ENCODE assay signal across 8 cellular contexts in the genomic region with DNA sequence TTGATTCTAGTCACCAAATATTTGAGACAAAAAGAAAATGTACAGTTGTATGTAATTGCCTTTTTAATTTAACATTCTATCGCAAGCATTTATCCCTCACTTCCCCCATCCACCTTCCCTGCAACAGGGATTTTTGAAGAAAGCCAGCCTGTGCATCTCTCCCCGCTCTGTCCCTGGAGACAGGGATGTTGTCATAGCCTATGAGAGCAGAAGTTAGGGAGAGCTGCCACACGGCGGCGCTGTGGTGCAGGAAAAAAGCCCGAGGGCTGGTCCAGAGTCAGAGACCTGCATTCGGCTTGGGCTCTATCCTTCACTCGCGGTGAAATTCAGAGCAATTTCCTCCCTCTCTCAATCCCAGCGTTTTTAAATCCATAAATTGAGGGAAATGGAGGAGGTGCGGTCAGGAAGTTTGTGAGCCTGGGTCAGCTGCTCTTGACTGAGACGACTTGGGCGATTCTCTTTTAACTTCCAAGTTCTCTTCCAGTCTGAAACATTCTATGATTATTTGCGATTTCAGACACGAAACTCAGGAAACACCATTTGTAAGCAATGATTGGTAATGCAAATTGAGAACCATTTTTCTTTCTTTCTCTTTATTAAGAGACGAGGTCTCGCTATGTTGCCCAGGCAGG. TPM values are rescaled to one million over a fixed set of nuclear protein-coding genes. Genes with fewer than 3 reads are reported as not detected.
A peak's percentile ranks its signal among the peaks of the same experiment; 100 is the strongest.
DNase-seq lines count a peak whose midpoint lies in the region; ATAC-seq and TF ChIP-seq lines count a peak whose summit lies in the region.

No MANE protein-coding gene starts in this region.

- intact Hi-C loops in left colon (cut with DNase I, micrococcal nuclease): loop anchor here (5.0 to 10.0 kb wide), 2 partner anchors 155 to 277 kb away; no protein-coding TSS in a partner anchor

- ATAC-seq in GM18867 (IDR thresholded peaks at IDR 0.05; ENCODE audit: unreplicated experiment) (peak; percentile 89), HG03159 (IDR thresholded peaks at IDR 0.05; ENCODE audit: unreplicated experiment) (peak; percentile 87), left colon (peak; percentile 79)

- DNase-seq in AG09309 (ENCODE audit: low read depth): no peak
- peak; percentile 66 for DNase-seq in NCI-H345 (lab: John Stamatoyannopoulos, UW)
- peak; percentile 87 to 89 for DNase-seq in activated CD4-positive, alpha-beta T cell treated with anti-CD3 and anti-CD28 coated beads for 24 hours (ENCODE audit: low read depth in 2 of 2)
- peak; percentile 93 for DNase-seq in cerebellar cortex (ENCODE audit: low spot score)
- peak; percentile 69 to 89 for DNase-seq in left colon
- peak; percentile 90 for DNase-seq in stimulated activated CD4-positive, alpha-beta T cell treated with anti-CD3 and anti-CD28 coated beads, Interleukin-4, amount 100 ng/mL, for 24 hours

- TF ChIP-seq CTCF in AG09309 (IDR thresholded peaks at IDR 0.05; ENCODE audit: control insufficient read depth, insufficient read depth, low read depth, low read length, missing control alignments): peak; percentile 91

- H3K4me3 ChIP-seq in AG09309 (ENCODE audit: control insufficient read depth, low read depth, low read length): no peak overlapping the region

RNA-seq across cellular contexts. Expression of a gene that starts 17.5 kb away (rescaled TPM):
- total RNA-seq in left colon: 10 to 100 TPM; 24.9 to 37.8 TPM

RNA-seq across cellular contexts. Expression of a gene that starts 40.7 kb away (rescaled TPM):
- total RNA-seq in left colon: 10 to 100 TPM; 64.1 to 90.4 TPM

RNA-seq across cellular contexts. Expression of a gene that starts 57.6 kb away (rescaled TPM):
- 10 to 100 TPM; 24.3 to 30.1 TPM for total RNA-seq in left colon
